In the genomic region with DNA sequence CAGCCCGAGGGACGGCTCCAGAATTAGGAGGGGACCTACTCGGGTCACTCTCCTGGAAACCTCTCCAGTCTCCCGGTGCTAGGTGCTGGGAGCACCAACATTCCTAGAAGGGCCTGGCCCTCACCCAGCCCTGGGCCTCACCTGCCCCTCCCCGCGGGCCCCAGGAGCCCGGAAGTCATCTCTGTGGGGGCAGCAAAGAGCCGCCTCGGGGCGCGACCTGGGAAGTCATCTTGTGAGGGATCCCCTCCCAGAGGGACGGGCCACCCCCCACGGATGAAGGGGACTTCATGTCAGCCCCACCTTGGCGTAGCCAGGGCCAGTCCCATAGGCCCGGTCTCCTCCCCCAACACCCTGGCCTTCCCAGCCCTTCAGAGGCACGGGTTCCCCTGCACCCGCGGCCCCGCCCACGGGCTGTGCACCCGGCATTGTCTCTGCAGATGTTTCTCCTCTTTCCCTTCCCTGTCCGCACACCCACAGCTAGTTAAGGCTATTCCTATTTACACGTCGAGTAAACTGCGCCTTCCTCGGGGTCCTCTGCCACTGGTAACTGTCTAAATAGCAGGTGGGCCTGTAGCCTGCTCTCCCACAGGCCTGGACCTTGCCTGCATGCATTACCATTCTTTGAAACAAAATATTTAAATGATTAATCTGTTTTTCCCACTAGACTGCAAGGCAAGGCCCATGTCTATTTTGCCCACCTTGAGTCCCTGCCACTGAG, we compare ENCODE assay signal across 1 cellular context.
A peak's percentile ranks its signal among the peaks of the same experiment; 100 is the strongest.
TF ChIP-seq lines count a peak whose summit lies in the region.

No MANE protein-coding gene starts in this region.

TF ChIP-seq in HepG2, 621 proteins besides CTCF, POLR2A, EP300 and RAD21 (continued from another document and continues in another):
- TF ChIP-seq, protein P1, sequence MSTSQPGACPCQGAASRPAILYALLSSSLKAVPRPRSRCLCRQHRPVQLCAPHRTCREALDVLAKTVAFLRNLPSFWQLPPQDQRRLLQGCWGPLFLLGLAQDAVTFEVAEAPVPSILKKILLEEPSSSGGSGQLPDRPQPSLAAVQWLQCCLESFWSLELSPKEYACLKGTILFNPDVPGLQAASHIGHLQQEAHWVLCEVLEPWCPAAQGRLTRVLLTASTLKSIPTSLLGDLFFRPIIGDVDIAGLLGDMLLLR (CRISPR knock-in tag; IDR thresholded peaks at IDR 0.05), result no peak
- TF ChIP-seq RCOR2 (CRISPR knock-in tag; IDR thresholded peaks at IDR 0.05), result peak; percentile 68; the same call in 1 of the 2 replicates
- no peak for TF ChIP-seq NFE2L1 (CRISPR knock-in tag; IDR thresholded peaks at IDR 0.05; ENCODE audit: borderline replicate concordance)
- no peak for TF ChIP-seq HOXA5 (CRISPR knock-in tag; IDR thresholded peaks at IDR 0.05)
- TF ChIP-seq ZFP36L1 (CRISPR knock-in tag; IDR thresholded peaks at IDR 0.05), result no peak; the same call in 1 of the 2 replicates
- TF ChIP-seq, protein P2, sequence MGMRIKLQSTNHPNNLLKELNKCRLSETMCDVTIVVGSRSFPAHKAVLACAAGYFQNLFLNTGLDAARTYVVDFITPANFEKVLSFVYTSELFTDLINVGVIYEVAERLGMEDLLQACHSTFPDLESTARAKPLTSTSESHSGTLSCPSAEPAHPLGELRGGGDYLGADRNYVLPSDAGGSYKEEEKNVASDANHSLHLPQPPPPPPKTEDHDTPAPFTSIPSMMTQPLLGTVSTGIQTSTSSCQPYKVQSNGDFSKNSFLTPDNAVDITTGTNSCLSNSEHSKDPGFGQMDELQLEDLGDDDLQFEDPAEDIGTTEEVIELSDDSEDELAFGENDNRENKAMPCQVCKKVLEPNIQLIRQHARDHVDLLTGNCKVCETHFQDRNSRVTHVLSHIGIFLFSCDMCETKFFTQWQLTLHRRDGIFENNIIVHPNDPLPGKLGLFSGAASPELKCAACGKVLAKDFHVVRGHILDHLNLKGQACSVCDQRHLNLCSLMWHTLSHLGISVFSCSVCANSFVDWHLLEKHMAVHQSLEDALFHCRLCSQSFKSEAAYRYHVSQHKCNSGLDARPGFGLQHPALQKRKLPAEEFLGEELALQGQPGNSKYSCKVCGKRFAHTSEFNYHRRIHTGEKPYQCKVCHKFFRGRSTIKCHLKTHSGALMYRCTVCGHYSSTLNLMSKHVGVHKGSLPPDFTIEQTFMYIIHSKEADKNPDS (CRISPR knock-in tag; IDR thresholded peaks at IDR 0.05), result no peak
- no peak for TF ChIP-seq ZFP82 (CRISPR knock-in tag; IDR thresholded peaks at IDR 0.05; ENCODE audit: borderline replicate concordance)
- no peak for TF ChIP-seq KLF12 (CRISPR knock-in tag; IDR thresholded peaks at IDR 0.05; ENCODE audit: borderline replicate concordance)
- TF ChIP-seq NR2F1 (CRISPR knock-in tag; IDR thresholded peaks at IDR 0.05), result peak in 1 of 2 experiments; percentile 47; a peak in 2 of 4 replicates
- TF ChIP-seq ZNF615 (CRISPR knock-in tag; IDR thresholded peaks at IDR 0.05; ENCODE audit: borderline replicate concordance), result peak; percentile 94; the same call in 1 of the 2 replicates
- TF ChIP-seq ZNF713 (CRISPR knock-in tag; IDR thresholded peaks at IDR 0.05), result peak; percentile 17; the same call in 1 of the 2 replicates
- peak; percentile 66; the same call in 1 of the 2 replicates for TF ChIP-seq TRAFD1 (CRISPR knock-in tag; IDR thresholded peaks at IDR 0.05; ENCODE audit: borderline replicate concordance)
- no peak for TF ChIP-seq MAF1 (CRISPR knock-in tag; IDR thresholded peaks at IDR 0.05; ENCODE audit: borderline replicate concordance)
- peak; percentile 50; the same call in 1 of the 2 replicates for TF ChIP-seq DMAP1 (CRISPR knock-in tag; IDR thresholded peaks at IDR 0.05)
- peak; percentile 32 for TF ChIP-seq U2AF1 (optimal IDR thresholded peaks at IDR 0.05; ENCODE audit: low read depth, low read length)
- TF ChIP-seq, protein P3, sequence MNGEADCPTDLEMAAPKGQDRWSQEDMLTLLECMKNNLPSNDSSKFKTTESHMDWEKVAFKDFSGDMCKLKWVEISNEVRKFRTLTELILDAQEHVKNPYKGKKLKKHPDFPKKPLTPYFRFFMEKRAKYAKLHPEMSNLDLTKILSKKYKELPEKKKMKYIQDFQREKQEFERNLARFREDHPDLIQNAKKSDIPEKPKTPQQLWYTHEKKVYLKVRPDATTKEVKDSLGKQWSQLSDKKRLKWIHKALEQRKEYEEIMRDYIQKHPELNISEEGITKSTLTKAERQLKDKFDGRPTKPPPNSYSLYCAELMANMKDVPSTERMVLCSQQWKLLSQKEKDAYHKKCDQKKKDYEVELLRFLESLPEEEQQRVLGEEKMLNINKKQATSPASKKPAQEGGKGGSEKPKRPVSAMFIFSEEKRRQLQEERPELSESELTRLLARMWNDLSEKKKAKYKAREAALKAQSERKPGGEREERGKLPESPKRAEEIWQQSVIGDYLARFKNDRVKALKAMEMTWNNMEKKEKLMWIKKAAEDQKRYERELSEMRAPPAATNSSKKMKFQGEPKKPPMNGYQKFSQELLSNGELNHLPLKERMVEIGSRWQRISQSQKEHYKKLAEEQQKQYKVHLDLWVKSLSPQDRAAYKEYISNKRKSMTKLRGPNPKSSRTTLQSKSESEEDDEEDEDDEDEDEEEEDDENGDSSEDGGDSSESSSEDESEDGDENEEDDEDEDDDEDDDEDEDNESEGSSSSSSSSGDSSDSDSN (CRISPR knock-in tag; IDR thresholded peaks at IDR 0.05), result peak; percentile 54; the same call in 1 of the 2 replicates
- TF ChIP-seq, protein P4, sequence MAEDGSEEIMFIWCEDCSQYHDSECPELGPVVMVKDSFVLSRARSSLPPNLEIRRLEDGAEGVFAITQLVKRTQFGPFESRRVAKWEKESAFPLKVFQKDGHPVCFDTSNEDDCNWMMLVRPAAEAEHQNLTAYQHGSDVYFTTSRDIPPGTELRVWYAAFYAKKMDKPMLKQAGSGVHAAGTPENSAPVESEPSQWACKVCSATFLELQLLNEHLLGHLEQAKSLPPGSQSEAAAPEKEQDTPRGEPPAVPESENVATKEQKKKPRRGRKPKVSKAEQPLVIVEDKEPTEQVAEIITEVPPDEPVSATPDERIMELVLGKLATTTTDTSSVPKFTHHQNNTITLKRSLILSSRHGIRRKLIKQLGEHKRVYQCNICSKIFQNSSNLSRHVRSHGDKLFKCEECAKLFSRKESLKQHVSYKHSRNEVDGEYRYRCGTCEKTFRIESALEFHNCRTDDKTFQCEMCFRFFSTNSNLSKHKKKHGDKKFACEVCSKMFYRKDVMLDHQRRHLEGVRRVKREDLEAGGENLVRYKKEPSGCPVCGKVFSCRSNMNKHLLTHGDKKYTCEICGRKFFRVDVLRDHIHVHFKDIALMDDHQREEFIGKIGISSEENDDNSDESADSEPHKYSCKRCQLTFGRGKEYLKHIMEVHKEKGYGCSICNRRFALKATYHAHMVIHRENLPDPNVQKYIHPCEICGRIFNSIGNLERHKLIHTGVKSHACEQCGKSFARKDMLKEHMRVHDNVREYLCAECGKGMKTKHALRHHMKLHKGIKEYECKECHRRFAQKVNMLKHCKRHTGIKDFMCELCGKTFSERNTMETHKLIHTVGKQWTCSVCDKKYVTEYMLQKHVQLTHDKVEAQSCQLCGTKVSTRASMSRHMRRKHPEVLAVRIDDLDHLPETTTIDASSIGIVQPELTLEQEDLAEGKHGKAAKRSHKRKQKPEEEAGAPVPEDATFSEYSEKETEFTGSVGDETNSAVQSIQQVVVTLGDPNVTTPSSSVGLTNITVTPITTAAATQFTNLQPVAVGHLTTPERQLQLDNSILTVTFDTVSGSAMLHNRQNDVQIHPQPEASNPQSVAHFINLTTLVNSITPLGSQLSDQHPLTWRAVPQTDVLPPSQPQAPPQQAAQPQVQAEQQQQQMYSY (CRISPR knock-in tag; IDR thresholded peaks at IDR 0.05), result no peak
- TF ChIP-seq ZNF337 (CRISPR knock-in tag; IDR thresholded peaks at IDR 0.05; ENCODE audit: borderline replicate concordance, low read depth), result no peak; the same call in 1 of the 2 replicates
- TF ChIP-seq ZNF776 (CRISPR knock-in tag; IDR thresholded peaks at IDR 0.05), result no peak
- no peak for TF ChIP-seq GPN1 (CRISPR knock-in tag; IDR thresholded peaks at IDR 0.05; ENCODE audit: borderline replicate concordance)
- no peak for TF ChIP-seq ZBTB43 (CRISPR knock-in tag; conservative IDR thresholded peaks at IDR 0.05)
- TF ChIP-seq ZNF44 (CRISPR knock-in tag; IDR thresholded peaks at IDR 0.05), result peak; percentile 21; the same call in 1 of the 2 replicates
- TF ChIP-seq MXD4 (CRISPR knock-in tag; IDR thresholded peaks at IDR 0.05), result no peak; the same call in 1 of the 2 replicates
- peak; percentile 77 for TF ChIP-seq HMG20A (CRISPR knock-in tag; IDR thresholded peaks at IDR 0.05; ENCODE audit: borderline replicate concordance)
- 0 out of 2 replicates have a peak, but pooled peaks have one; percentile 91 for TF ChIP-seq ZNF556 (CRISPR knock-in tag; IDR thresholded peaks at IDR 0.05; ENCODE audit: borderline replicate concordance)
- no peak for TF ChIP-seq MTA3 (CRISPR knock-in tag; IDR thresholded peaks at IDR 0.05)
- TF ChIP-seq, protein P5, sequence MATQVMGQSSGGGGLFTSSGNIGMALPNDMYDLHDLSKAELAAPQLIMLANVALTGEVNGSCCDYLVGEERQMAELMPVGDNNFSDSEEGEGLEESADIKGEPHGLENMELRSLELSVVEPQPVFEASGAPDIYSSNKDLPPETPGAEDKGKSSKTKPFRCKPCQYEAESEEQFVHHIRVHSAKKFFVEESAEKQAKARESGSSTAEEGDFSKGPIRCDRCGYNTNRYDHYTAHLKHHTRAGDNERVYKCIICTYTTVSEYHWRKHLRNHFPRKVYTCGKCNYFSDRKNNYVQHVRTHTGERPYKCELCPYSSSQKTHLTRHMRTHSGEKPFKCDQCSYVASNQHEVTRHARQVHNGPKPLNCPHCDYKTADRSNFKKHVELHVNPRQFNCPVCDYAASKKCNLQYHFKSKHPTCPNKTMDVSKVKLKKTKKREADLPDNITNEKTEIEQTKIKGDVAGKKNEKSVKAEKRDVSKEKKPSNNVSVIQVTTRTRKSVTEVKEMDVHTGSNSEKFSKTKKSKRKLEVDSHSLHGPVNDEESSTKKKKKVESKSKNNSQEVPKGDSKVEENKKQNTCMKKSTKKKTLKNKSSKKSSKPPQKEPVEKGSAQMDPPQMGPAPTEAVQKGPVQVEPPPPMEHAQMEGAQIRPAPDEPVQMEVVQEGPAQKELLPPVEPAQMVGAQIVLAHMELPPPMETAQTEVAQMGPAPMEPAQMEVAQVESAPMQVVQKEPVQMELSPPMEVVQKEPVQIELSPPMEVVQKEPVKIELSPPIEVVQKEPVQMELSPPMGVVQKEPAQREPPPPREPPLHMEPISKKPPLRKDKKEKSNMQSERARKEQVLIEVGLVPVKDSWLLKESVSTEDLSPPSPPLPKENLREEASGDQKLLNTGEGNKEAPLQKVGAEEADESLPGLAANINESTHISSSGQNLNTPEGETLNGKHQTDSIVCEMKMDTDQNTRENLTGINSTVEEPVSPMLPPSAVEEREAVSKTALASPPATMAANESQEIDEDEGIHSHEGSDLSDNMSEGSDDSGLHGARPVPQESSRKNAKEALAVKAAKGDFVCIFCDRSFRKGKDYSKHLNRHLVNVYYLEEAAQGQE (IDR thresholded peaks at IDR 0.05; ENCODE audit: borderline replicate concordance in 1 of 2, low read depth in 1 of 2, low read length in 2 of 2), result no peak; a peak in 1 of 4 replicates
- TF ChIP-seq, protein P6, sequence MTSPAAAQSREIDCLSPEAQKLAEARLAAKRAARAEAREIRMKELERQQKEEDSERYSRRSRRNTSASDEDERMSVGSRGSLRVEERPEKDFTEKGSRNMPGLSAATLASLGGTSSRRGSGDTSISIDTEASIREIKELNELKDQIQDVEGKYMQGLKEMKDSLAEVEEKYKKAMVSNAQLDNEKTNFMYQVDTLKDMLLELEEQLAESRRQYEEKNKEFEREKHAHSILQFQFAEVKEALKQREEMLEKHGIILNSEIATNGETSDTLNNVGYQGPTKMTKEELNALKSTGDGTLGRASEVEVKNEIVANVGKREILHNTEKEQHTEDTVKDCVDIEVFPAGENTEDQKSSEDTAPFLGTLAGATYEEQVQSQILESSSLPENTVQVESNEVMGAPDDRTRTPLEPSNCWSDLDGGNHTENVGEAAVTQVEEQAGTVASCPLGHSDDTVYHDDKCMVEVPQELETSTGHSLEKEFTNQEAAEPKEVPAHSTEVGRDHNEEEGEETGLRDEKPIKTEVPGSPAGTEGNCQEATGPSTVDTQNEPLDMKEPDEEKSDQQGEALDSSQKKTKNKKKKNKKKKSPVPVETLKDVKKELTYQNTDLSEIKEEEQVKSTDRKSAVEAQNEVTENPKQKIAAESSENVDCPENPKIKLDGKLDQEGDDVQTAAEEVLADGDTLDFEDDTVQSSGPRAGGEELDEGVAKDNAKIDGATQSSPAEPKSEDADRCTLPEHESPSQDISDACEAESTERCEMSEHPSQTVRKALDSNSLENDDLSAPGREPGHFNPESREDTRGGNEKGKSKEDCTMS (CRISPR knock-in tag; conservative IDR thresholded peaks at IDR 0.05), result 0 out of 2 replicates have a peak, but pooled peaks have one; percentile 67
- TF ChIP-seq REXO4 (CRISPR knock-in tag; IDR thresholded peaks at IDR 0.05; ENCODE audit: borderline replicate concordance), result no peak
- TF ChIP-seq, protein P7, sequence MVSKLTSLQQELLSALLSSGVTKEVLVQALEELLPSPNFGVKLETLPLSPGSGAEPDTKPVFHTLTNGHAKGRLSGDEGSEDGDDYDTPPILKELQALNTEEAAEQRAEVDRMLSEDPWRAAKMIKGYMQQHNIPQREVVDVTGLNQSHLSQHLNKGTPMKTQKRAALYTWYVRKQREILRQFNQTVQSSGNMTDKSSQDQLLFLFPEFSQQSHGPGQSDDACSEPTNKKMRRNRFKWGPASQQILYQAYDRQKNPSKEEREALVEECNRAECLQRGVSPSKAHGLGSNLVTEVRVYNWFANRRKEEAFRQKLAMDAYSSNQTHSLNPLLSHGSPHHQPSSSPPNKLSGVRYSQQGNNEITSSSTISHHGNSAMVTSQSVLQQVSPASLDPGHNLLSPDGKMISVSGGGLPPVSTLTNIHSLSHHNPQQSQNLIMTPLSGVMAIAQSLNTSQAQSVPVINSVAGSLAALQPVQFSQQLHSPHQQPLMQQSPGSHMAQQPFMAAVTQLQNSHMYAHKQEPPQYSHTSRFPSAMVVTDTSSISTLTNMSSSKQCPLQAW (CRISPR knock-in tag; IDR thresholded peaks at IDR 0.05), result peak; percentile 58
- TF ChIP-seq PHF20 (CRISPR knock-in tag; IDR thresholded peaks at IDR 0.05), result peak; percentile 58
- peak; percentile 49; the same call in 1 of the 2 replicates for TF ChIP-seq ZNF546 (CRISPR knock-in tag; conservative IDR thresholded peaks at IDR 0.05)
